ENCODE assay signal across 8 cellular contexts in the genomic region with DNA sequence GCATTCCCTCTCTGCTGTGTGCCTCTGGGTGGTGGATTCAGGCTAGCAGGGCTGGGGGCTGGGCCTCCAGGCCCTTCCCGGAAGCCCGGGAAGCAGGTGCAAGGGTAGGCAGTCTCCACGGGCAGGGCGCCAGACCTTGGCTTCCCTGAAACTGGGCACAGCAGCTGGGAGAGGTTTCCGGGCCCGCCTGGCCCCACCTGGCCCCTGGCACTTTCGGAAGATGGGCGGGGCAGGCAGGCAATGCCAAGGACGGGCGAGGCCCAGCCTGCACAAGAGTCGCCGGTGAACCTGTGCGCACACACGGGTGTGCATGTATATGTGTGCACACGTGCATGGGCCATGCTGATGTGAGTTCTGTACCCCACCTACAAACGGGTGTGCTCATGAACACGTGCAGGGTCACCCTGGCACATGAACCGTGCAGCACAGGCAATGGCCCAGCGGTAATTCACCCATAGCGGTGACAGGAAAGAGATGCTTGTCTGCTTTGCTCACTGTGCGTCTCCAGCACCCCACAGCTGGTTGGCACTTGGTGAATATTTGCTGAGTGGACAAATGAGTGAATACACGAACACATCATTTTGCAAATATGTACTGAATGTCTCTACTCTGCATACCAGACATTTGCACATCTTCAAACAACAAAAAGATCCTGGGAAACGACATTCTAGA. TPM values are rescaled to one million over a fixed set of nuclear protein-coding genes. Genes with fewer than 3 reads are reported as not detected.
A peak's percentile ranks its signal among the peaks of the same experiment; 100 is the strongest.
DNase-seq lines count a peak whose midpoint lies in the region; ATAC-seq and TF ChIP-seq lines count a peak whose summit lies in the region.

No MANE protein-coding gene starts in this region.

- in situ Hi-C loops in KBM-7 (cut with MboI; ENCODE audit: low pct_unique_long_range_greater_than_20kb, low sequenced_read_pairs), result no loop called here

- TF ChIP-seq POLR2A in adrenal gland (IDR thresholded peaks at IDR 0.05), result no peak

- POLR2A ChIA-PET in T-cell (lab: Charles Lee), result interaction anchor here in 1 of 2 donors (0.7 kb wide), 1 partner anchor 1596 kb away, joined by 3 read pairs; no protein-coding TSS in a partner anchor

- WGBS in adrenal gland, 4 donors, result 41 to 55% (median 43%) methylated on average over 8 to 23 of the region's 23 CpGs

- TF ChIP-seq CTCF in C4-2B (conservative IDR thresholded peaks at IDR 0.05) (no peak), adrenal gland (IDR thresholded peaks at IDR 0.05) (no peak)

- H3K4me1 Mint-ChIP-seq in T-cell, result peaks cover 31 to 42% (median 40%) of the 10 kb centered on the region in 3 donors

- intact Hi-C loops in adrenal gland (cut with DNase I), result loop anchor here in 1 of 2 donors (10.0 kb wide), 1 partner anchor 54 kb away; no protein-coding TSS in a partner anchor

- no peak for ATAC-seq in HG03378 (IDR thresholded peaks at IDR 0.05; ENCODE audit: unreplicated experiment)
- no peak for ATAC-seq in T-cell (replicated peaks in 1 of 4)

- H3K4me1 ChIP-seq in adrenal gland (replicated peaks in 1 of 2), result peaks cover 18 to 43% of the 10 kb centered on the region in 2 donors

- DNase-seq in NCI-H1092 (lab: John Stamatoyannopoulos, UW), result peak; percentile 70
- DNase-seq in adrenal gland, result peak in 4 of 7 donors; percentile 43 to 65 (median 54)
- DNase-seq in lung microvascular endothelial cell (ENCODE audit: low read depth in 2 of 2), result peak; percentile 61 to 62
- DNase-seq in CD1c-positive myeloid dendritic cell (ENCODE audit: extremely low spot score), result no peak
- DNase-seq in T-cell, result no peak
- no peak for DNase-seq in KBM-7

- peaks cover 17 to 41% of the 10 kb centered on the region in 2 donors for H3K27me3 Mint-ChIP-seq in T-cell

- no peaks in the 10 kb centered on the region for H3K9me3 Mint-ChIP-seq in T-cell

- no peaks in the 10 kb centered on the region for H3K36me3 Mint-ChIP-seq in T-cell

- no peak overlapping the region for H3K4me3 Mint-ChIP-seq in T-cell

- H3K36me3 ChIP-seq in adrenal gland (replicated peaks in 1 of 2), result no peaks in the 10 kb centered on the region

- no peaks in the 10 kb centered on the region for H3K27me3 ChIP-seq in adrenal gland

- H3K27ac ChIP-seq in C4-2B, result peak overlapping the region; percentile 70
- no peak overlapping the region for H3K27ac ChIP-seq in adrenal gland

- H3K9me3 ChIP-seq in adrenal gland (replicated peaks in 1 of 3), result no peaks in the 10 kb centered on the region

- H3K4me3 ChIP-seq in adrenal gland, result no peak overlapping the region

- CTCF ChIA-PET in T-cell (lab: Charles Lee), result no interaction called here

- H3K27ac Mint-ChIP-seq in T-cell, result no peak overlapping the region

RNA-seq across cellular contexts. Expression of a gene that starts 15.3 kb away (rescaled TPM):
- total RNA-seq in adrenal gland, result 100 to 1,000 TPM in 2 of 8 donors, 10 to 100 TPM in 6; 47.0 to 119 (median 74.2) TPM
- polyA plus RNA-seq in adrenal gland, result 100 to 1,000 TPM in 1 of 3 donors, 10 to 100 TPM in 2; 18.3 to 132 (median 81.2) TPM
- 49.5 and 175 TPM in 2 replicates for total RNA-seq in lung microvascular endothelial cell
- total RNA-seq in T-cell, result 100 to 1,000 TPM in 3 of 5 donors, 10 to 100 TPM in 2; 76.5 to 174 (median 102) TPM

RNA-seq across cellular contexts. Expression of a gene that starts 34.5 kb away (rescaled TPM):
- total RNA-seq in adrenal gland (10 to 100 TPM; 13.0 to 27.2 (median 20.3) TPM), lung microvascular endothelial cell (50.6 and 51.9 TPM in 2 replicates), T-cell (10 to 100 TPM; 15.7 to 26.7 (median 24.7) TPM)
- polyA plus RNA-seq in adrenal gland, result 10 to 100 TPM in 2 of 3 donors, 1 to 10 TPM in 1; 8.8 to 24.9 (median 16.1) TPM

Comparison
In these comparisons a context has a peak if more than half of its experiments do, and no peak if none do; other contexts are left out.
1. DNase-seq: peak in NCI-H1092 (single experiment), adrenal gland (4 of 7) and lung microvascular endothelial cell (2 of 2); none in CD1c-positive myeloid dendritic cell (single experiment), T-cell (0 of 34) and KBM-7 (single experiment).